8 cellular contexts compared by ENCODE assay signal in genomic region chr6:35602133-35602946, GRCh38.
A peak's percentile ranks its signal among the peaks of the same experiment; 100 is the strongest.
DNase-seq lines count a peak whose midpoint lies in the region; ATAC-seq and TF ChIP-seq lines count a peak whose summit lies in the region.

No MANE protein-coding gene starts in this region.

- peaks cover 0 to 67% of the 10 kb centered on the region in 2 donors for H3K4me1 ChIP-seq in right atrium auricular region

- peak; percentile 22 for DNase-seq in SIG-M5 treated with dmso at 0.1 percent for 504 hours (lab: John Stamatoyannopoulos, UW; ENCODE audit: unreplicated experiment)
- no peak for DNase-seq in SIG-M5 (lab: John Stamatoyannopoulos, UW)
- no peak for DNase-seq in activated naive CD8-positive, alpha-beta T cell treated with anti-CD3 and anti-CD28 coated beads for 36 hours
- no peak for DNase-seq in right atrium auricular region (ENCODE audit: low spot score)
- no peak for DNase-seq in stimulated activated effector memory CD8-positive, alpha-beta T cell treated with anti-CD3 and anti-CD28 coated beads, Interleukin-12 subunit alpha, Interleukin-12 subunit beta, amount 100 ng/mL, for 72 hours (ENCODE audit: low spot score in 2 of 2)
- DNase-seq in amniotic stem cell (lab: John Stamatoyannopoulos, UW): no peak
- DNase-seq in epidermal melanocyte (ENCODE audit: insufficient read length, low spot score): no peak
- no peak for DNase-seq in ecto neural progenitor cell (ENCODE audit: low spot score)

- TF ChIP-seq CTCF in right atrium auricular region (IDR thresholded peaks at IDR 0.05): no peak

- peak overlapping the region; percentile 79 for H3K27ac Mint-ChIP-seq in activated naive CD8-positive, alpha-beta T cell treated with anti-CD3 and anti-CD28 coated beads for 36 hours
- peak overlapping the region; percentile 80 for H3K27ac Mint-ChIP-seq in stimulated activated effector memory CD8-positive, alpha-beta T cell treated with anti-CD3 and anti-CD28 coated beads, Interleukin-12 subunit alpha, Interleukin-12 subunit beta, amount 100 ng/mL, for 72 hours

- no peaks in the 10 kb centered on the region for H3K27me3 Mint-ChIP-seq in activated naive CD8-positive, alpha-beta T cell treated with anti-CD3 and anti-CD28 coated beads for 36 hours

- H3K36me3 ChIP-seq in right atrium auricular region: peaks cover 32% of the 10 kb centered on the region

- ATAC-seq in stimulated activated effector memory CD8-positive, alpha-beta T cell treated with anti-CD3 and anti-CD28 coated beads, Interleukin-12 subunit alpha, Interleukin-12 subunit beta, amount 100 ng/mL, for 72 hours: peak; percentile 41

- H3K4me3 Mint-ChIP-seq in activated naive CD8-positive, alpha-beta T cell treated with anti-CD3 and anti-CD28 coated beads for 36 hours: peak overlapping the region; percentile 54
- H3K4me3 Mint-ChIP-seq in stimulated activated effector memory CD8-positive, alpha-beta T cell treated with anti-CD3 and anti-CD28 coated beads, Interleukin-12 subunit alpha, Interleukin-12 subunit beta, amount 100 ng/mL, for 72 hours: peak overlapping the region; percentile 61

- H3K36me3 Mint-ChIP-seq in activated naive CD8-positive, alpha-beta T cell treated with anti-CD3 and anti-CD28 coated beads for 36 hours: peaks cover 42% of the 10 kb centered on the region
- peaks cover 6% of the 10 kb centered on the region for H3K36me3 Mint-ChIP-seq in stimulated activated effector memory CD8-positive, alpha-beta T cell treated with anti-CD3 and anti-CD28 coated beads, Interleukin-12 subunit alpha, Interleukin-12 subunit beta, amount 100 ng/mL, for 72 hours

- peak overlapping the region; percentile 96 to 98 for H3K27ac ChIP-seq in right atrium auricular region

- no peaks in the 10 kb centered on the region for H3K27me3 ChIP-seq in right atrium auricular region

- no peaks in the 10 kb centered on the region for H3K9me3 ChIP-seq in right atrium auricular region

- H3K4me1 Mint-ChIP-seq in activated naive CD8-positive, alpha-beta T cell treated with anti-CD3 and anti-CD28 coated beads for 36 hours: peaks cover 61% of the 10 kb centered on the region
- peaks cover 62% of the 10 kb centered on the region for H3K4me1 Mint-ChIP-seq in stimulated activated effector memory CD8-positive, alpha-beta T cell treated with anti-CD3 and anti-CD28 coated beads, Interleukin-12 subunit alpha, Interleukin-12 subunit beta, amount 100 ng/mL, for 72 hours

- peaks cover 3% of the 10 kb centered on the region for H3K9me3 Mint-ChIP-seq in activated naive CD8-positive, alpha-beta T cell treated with anti-CD3 and anti-CD28 coated beads for 36 hours
- H3K9me3 Mint-ChIP-seq in stimulated activated effector memory CD8-positive, alpha-beta T cell treated with anti-CD3 and anti-CD28 coated beads, Interleukin-12 subunit alpha, Interleukin-12 subunit beta, amount 100 ng/mL, for 72 hours: no peaks in the 10 kb centered on the region

- no peak overlapping the region for H3K4me3 ChIP-seq in right atrium auricular region
